In genomic region chr19:8831832-8832131, GRCh38 we compare ENCODE assay signal across 8 cellular contexts.
DNase-seq lines count a peak whose midpoint lies in the region; ATAC-seq and TF ChIP-seq lines count a peak whose summit lies in the region.

No MANE protein-coding gene starts in this region.

- peak overlapping the region; percentile 24 for H2AFZ ChIP-seq in neuron (ENCODE audit: low read depth, low read length)

- H3K9me3 ChIP-seq in NT2/D1 (ENCODE audit: insufficient read depth, low read length) (no peaks in the 10 kb centered on the region), endocrine pancreas (ENCODE audit: control insufficient read depth, low read length) (no peaks in the 10 kb centered on the region), neuron (ENCODE audit: low read length) (no peaks in the 10 kb centered on the region)

- in situ Hi-C loops in GM13976 (cut with MboI; ENCODE audit: low sequenced_read_pairs, unreplicated experiment), result no loop called here

- H3K36me3 ChIP-seq in NT2/D1 (ENCODE audit: insufficient read depth, insufficient read length, low read length) (peaks cover 24% of the 10 kb centered on the region), endocrine pancreas (ENCODE audit: control insufficient read depth, insufficient read depth, low read length) (no peaks in the 10 kb centered on the region), neuron (ENCODE audit: insufficient read depth, low read length) (no peaks in the 10 kb centered on the region)

- TF ChIP-seq CTCF in GM13976 (IDR thresholded peaks at IDR 0.05; ENCODE audit: borderline replicate concordance, control extremely low read depth, extremely low read depth, insufficient read depth, missing control alignments), result no peak

- H3K4me3 ChIP-seq in GM08714 (ENCODE audit: low read length) (peak overlapping the region; percentile 97), NT2/D1 (ENCODE audit: insufficient read length, low read depth) (peak overlapping the region; percentile 90), endocrine pancreas (ENCODE audit: control insufficient read depth, insufficient read depth, low read length) (peak overlapping the region; percentile 78), neuron (ENCODE audit: low read length) (peak overlapping the region; percentile 61)

- H3K4me1 ChIP-seq in NT2/D1 (ENCODE audit: insufficient read depth, insufficient read length) (peaks cover 2% of the 10 kb centered on the region), endocrine pancreas (ENCODE audit: control insufficient read depth, insufficient read depth, low read length) (no peaks in the 10 kb centered on the region), neuron (ENCODE audit: insufficient read depth, low read length) (no peaks in the 10 kb centered on the region)

- no peaks in the 10 kb centered on the region for H3K27me3 ChIP-seq in NT2/D1 (ENCODE audit: insufficient read depth, insufficient read length)
- no peaks in the 10 kb centered on the region for H3K27me3 ChIP-seq in endocrine pancreas (ENCODE audit: control insufficient read depth, insufficient read depth, low read length)
- H3K27me3 ChIP-seq in neuron (ENCODE audit: insufficient read depth, low read length), result no peaks in the 10 kb centered on the region

- peak overlapping the region; percentile 91 for H3K9ac ChIP-seq in NT2/D1 (ENCODE audit: insufficient read length, low read depth)
- peak overlapping the region; percentile 84 for H3K9ac ChIP-seq in endocrine pancreas (ENCODE audit: control insufficient read depth, insufficient read depth, low read length)

- peak; percentile 25 for ATAC-seq in GM21737 (IDR thresholded peaks at IDR 0.05; ENCODE audit: unreplicated experiment)

- peak; percentile 1 for DNase-seq in NT2/D1 (ENCODE audit: low read depth, low spot score)
- DNase-seq in NCI-H446 treated with DMSO at 0.1 percent for 48 hours (lab: John Stamatoyannopoulos, UW), result no peak
- DNase-seq in GM13976 (ENCODE audit: low spot score), result no peak
- DNase-seq in NCI-H1417 treated with DMSO at 0.1 percent for 48 hours (lab: John Stamatoyannopoulos, UW), result no peak
